Comparison of ENCODE assay signal across 8 cellular contexts in genomic region chrX:12894074-12894691, GRCh38. TPM values are rescaled to one million over a fixed set of nuclear protein-coding genes. Genes with fewer than 3 reads are reported as not detected.
DNase-seq lines count a peak whose midpoint lies in the region; ATAC-seq, FAIRE-seq and TF ChIP-seq lines count a peak whose summit lies in the region.

No MANE protein-coding gene starts in this region.

- TF ChIP-seq POLR2A in endothelial cell of umbilical vein (IDR thresholded peaks at IDR 0.05; ENCODE audit: low read depth, low read length) = no peak

- no peaks in the 10 kb centered on the region for H3K9me1 ChIP-seq in endothelial cell of umbilical vein (replicated peaks; ENCODE audit: control insufficient read depth, extremely low read depth, insufficient read depth, low read length)

- POLR2A ChIA-PET in endothelial cell of umbilical vein (lab: Charles Lee) = no interaction called here

- H3K4me1 Mint-ChIP-seq in osteocyte (ENCODE audit: unreplicated experiment) = no peaks in the 10 kb centered on the region

- intact Hi-C loops in endothelial cell of umbilical vein (cut with micrococcal nuclease) = loop anchor here (1.0 kb wide), 2 partner anchors 80 to 192 kb away; no protein-coding TSS in a partner anchor

- H3K4me3 ChIP-seq in DOHH2 (ENCODE audit: low read length) (peak overlapping the region; percentile 33), Loucy (ENCODE audit: low read length, poor library complexity, severe bottlenecking) (no peak overlapping the region), endothelial cell of umbilical vein (replicated peaks in 1 of 3; ENCODE audit: insufficient read depth in 1 of 3, low read depth in 1 of 3, low read length in 3 of 3) (no peak overlapping the region)

- H3K27ac ChIP-seq in DOHH2 (ENCODE audit: low read depth, low read length) = no peak overlapping the region
- H3K27ac ChIP-seq in endothelial cell of umbilical vein (ENCODE audit: insufficient read depth, low read depth, low read length) = no peak overlapping the region

- no peak overlapping the region for H3K27ac Mint-ChIP-seq in osteocyte (ENCODE audit: unreplicated experiment)

- H3K36me3 ChIP-seq in DOHH2 (ENCODE audit: control insufficient read depth, low read length) = peaks cover 11% of the 10 kb centered on the region
- no peaks in the 10 kb centered on the region for H3K36me3 ChIP-seq in Loucy (ENCODE audit: insufficient read depth, low read length)
- no peaks in the 10 kb centered on the region for H3K36me3 ChIP-seq in endothelial cell of umbilical vein (ENCODE audit: control insufficient read depth in 2 of 2, extremely low read depth in 1 of 2, insufficient read depth in 2 of 2, low read length in 2 of 2)

- ATAC-seq in GM18907 (IDR thresholded peaks at IDR 0.05; ENCODE audit: unreplicated experiment) = no peak
- ATAC-seq in HG03159 (IDR thresholded peaks at IDR 0.05; ENCODE audit: unreplicated experiment) = no peak
- no peak for ATAC-seq in GM21717 (IDR thresholded peaks at IDR 0.05; ENCODE audit: unreplicated experiment)

- no peak for FAIRE-seq in endothelial cell of umbilical vein (lab: Jason Lieb, UNC)

- H3K9me2 ChIP-seq in DOHH2 (replicated peaks; ENCODE audit: control insufficient read depth, low read length) (no peaks in the 10 kb centered on the region), Loucy (replicated peaks; ENCODE audit: low read depth, low read length) (no peaks in the 10 kb centered on the region)

- no peaks in the 10 kb centered on the region for H3K79me2 ChIP-seq in DOHH2 (ENCODE audit: control insufficient read depth, low read length)
- H3K79me2 ChIP-seq in Loucy (ENCODE audit: insufficient read depth, low read length) = no peaks in the 10 kb centered on the region
- H3K79me2 ChIP-seq in endothelial cell of umbilical vein (ENCODE audit: control insufficient read depth, insufficient read depth, low read length) = no peaks in the 10 kb centered on the region

- no peaks in the 10 kb centered on the region for H3K27me3 Mint-ChIP-seq in osteocyte (ENCODE audit: unreplicated experiment)

- no peak overlapping the region for H3K4me3 Mint-ChIP-seq in osteocyte (ENCODE audit: unreplicated experiment)

- H3K9ac ChIP-seq in Loucy (ENCODE audit: low read depth, low read length, poor library complexity, severe bottlenecking) (no peak overlapping the region), endothelial cell of umbilical vein (replicated peaks; ENCODE audit: extremely low read depth, insufficient read depth, low read length) (no peak overlapping the region)

- H2AFZ ChIP-seq in Loucy (ENCODE audit: low read length) (no peak overlapping the region), endothelial cell of umbilical vein (ENCODE audit: low read depth, low read length) (no peak overlapping the region)

- H3K4me1 ChIP-seq in DOHH2 (ENCODE audit: control insufficient read depth, low read length) (peaks cover 51% of the 10 kb centered on the region), Loucy (ENCODE audit: insufficient read depth, low read length, poor library complexity, severe bottlenecking) (no peaks in the 10 kb centered on the region), endothelial cell of umbilical vein (ENCODE audit: control insufficient read depth, extremely low read depth, insufficient read depth, low read length) (peaks cover 2% of the 10 kb centered on the region)

- dilution Hi-C loops in endothelial cell of umbilical vein (cut with MboI; ENCODE audit: extremely low pct_ligation_motif_present, low sequenced_read_pairs) = no loop called here

- TF ChIP-seq CTCF in DOHH2 (IDR thresholded peaks at IDR 0.05; ENCODE audit: low read depth, low read length, poor library complexity, severe bottlenecking) = peak; percentile 74
- peak; percentile 71 for TF ChIP-seq CTCF in Loucy (conservative IDR thresholded peaks at IDR 0.05; ENCODE audit: low read length)
- TF ChIP-seq CTCF in endothelial cell of umbilical vein (IDR thresholded peaks at IDR 0.05; ENCODE audit: extremely low read depth in 1 of 2, insufficient read depth in 1 of 2, low read depth in 1 of 2, low read length in 2 of 2) = peak; percentile 52 to 65
- peak; percentile 63 for TF ChIP-seq CTCF in osteocyte (IDR thresholded peaks at IDR 0.05)

- no peaks in the 10 kb centered on the region for H3K36me3 Mint-ChIP-seq in osteocyte (ENCODE audit: unreplicated experiment)

- no TSS peak for BruUV-seq in endothelial cell of umbilical vein (replicated peaks; lab: Mats Ljungman, UMichigan)

- H3K27me3 ChIP-seq in DOHH2 (ENCODE audit: control insufficient read depth, low read length) (no peaks in the 10 kb centered on the region), Loucy (ENCODE audit: insufficient read depth, low read length, poor library complexity, severe bottlenecking) (no peaks in the 10 kb centered on the region), endothelial cell of umbilical vein (ENCODE audit: control insufficient read depth in 2 of 2, insufficient read depth in 2 of 2, low read length in 2 of 2) (peaks cover 0 to 2% of the 10 kb centered on the region in 2 experiments)

- DNase-seq in activated CD4-positive, alpha-beta T cell treated with anti-CD3 and anti-CD28 coated beads, Interleukin-2, amount 50 U/mL, for 4 hours = peak; percentile 23 to 35
- DNase-seq in endothelial cell of umbilical vein (ENCODE audit: low read depth, low spot score) = peak; percentile 38
- no peak for DNase-seq in osteocyte (ENCODE audit: extremely low spot score, unreplicated experiment)

- H3F3A ChIP-seq in DOHH2 (ENCODE audit: control insufficient read depth, insufficient read depth) = peaks cover 3% of the 10 kb centered on the region; the same call in 1 of the 2 replicates
- H3F3A ChIP-seq in Loucy (ENCODE audit: low read depth) = no peaks in the 10 kb centered on the region

- H3K9me3 ChIP-seq in DOHH2 (ENCODE audit: control insufficient read depth, insufficient read depth, low read length) (no peaks in the 10 kb centered on the region), Loucy (ENCODE audit: insufficient read depth, low read depth, low read length) (no peaks in the 10 kb centered on the region), endothelial cell of umbilical vein (replicated peaks; ENCODE audit: control insufficient read depth, insufficient read depth, low read length) (no peaks in the 10 kb centered on the region)

- H3K9me3 Mint-ChIP-seq in osteocyte (ENCODE audit: unreplicated experiment) = peaks cover 7% of the 10 kb centered on the region

- peak overlapping the region; percentile 67 for H3K4me2 ChIP-seq in DOHH2 (ENCODE audit: low read length)
- H3K4me2 ChIP-seq in Loucy (ENCODE audit: low read depth, low read length, poor library complexity, severe bottlenecking) = no peak overlapping the region
- H3K4me2 ChIP-seq in endothelial cell of umbilical vein (ENCODE audit: insufficient read depth, low read length) = no peak overlapping the region

- no peaks in the 10 kb centered on the region for H4K20me1 ChIP-seq in DOHH2 (ENCODE audit: control insufficient read depth, insufficient read depth, low read depth, low read length)
- H4K20me1 ChIP-seq in Loucy (ENCODE audit: insufficient read depth, low read length, poor library complexity, severe bottlenecking) = no peaks in the 10 kb centered on the region
- no peaks in the 10 kb centered on the region for H4K20me1 ChIP-seq in endothelial cell of umbilical vein (replicated peaks; ENCODE audit: control insufficient read depth, extremely low read depth, insufficient read depth, low read length)

- CTCF ChIA-PET in endothelial cell of umbilical vein (lab: Charles Lee) = interaction anchor here (1.6 to 3.4 kb wide), 3 partner anchors 10 to 80 kb away, joined by 5 to 35 read pairs (median 17); no protein-coding TSS in a partner anchor

TF ChIP-seq in endothelial cell of umbilical vein, 7 proteins besides CTCF, POLR2A, EP300 and RAD21:
- TF ChIP-seq FOS (IDR thresholded peaks at IDR 0.05; ENCODE audit: borderline replicate concordance, insufficient read depth, low read length) (no peak), MYC (IDR thresholded peaks at IDR 0.05; ENCODE audit: low read depth, low read length) (no peak), JUN (IDR thresholded peaks at IDR 0.05; ENCODE audit: borderline replicate concordance, insufficient read depth, insufficient read length, low read depth) (no peak), GATA2 (IDR thresholded peaks at IDR 0.05; ENCODE audit: insufficient read depth, insufficient read length, low read depth, low read length) (no peak), MAX (IDR thresholded peaks at IDR 0.05; ENCODE audit: insufficient read depth, insufficient read length) (no peak), POLR2AphosphoS5 (IDR thresholded peaks at IDR 0.05; ENCODE audit: insufficient read depth, low read depth, low read length) (no peak), EZH2 (IDR thresholded peaks at IDR 0.05; ENCODE audit: borderline replicate concordance, low read depth, low read length, severe bottlenecking) (no peak)

RNA-seq across cellular contexts. Expression of gene TLR8, which starts 12.2 kb away (rescaled TPM):
- total RNA-seq in endothelial cell of umbilical vein = not detected in 2 replicates
- not detected in 2 replicates for polyA plus RNA-seq in endothelial cell of umbilical vein
- polyA plus RNA-seq in endothelial cell of umbilical vein (2011; cell fraction: cytosol; rRNA removed) = not detected in 2 replicates
- not detected in 2 replicates for polyA plus RNA-seq in endothelial cell of umbilical vein (2011; cell fraction: nucleus; rRNA removed)
- not detected in 2 replicates for polyA plus RNA-seq in endothelial cell of umbilical vein (2012)
- polyA minus RNA-seq in endothelial cell of umbilical vein = not detected in 2 replicates
- polyA minus RNA-seq in endothelial cell of umbilical vein (2011; cell fraction: cytosol; rRNA and poly(A)+ RNA removed) = not detected
- polyA minus RNA-seq in endothelial cell of umbilical vein (2011; cell fraction: nucleus; rRNA and poly(A)+ RNA removed) = not detected in 2 replicates
- not detected in 2 replicates for total RNA-seq in osteocyte

RNA-seq across cellular contexts. Expression of gene TLR7, which starts 27.3 kb away (rescaled TPM):
- total RNA-seq in endothelial cell of umbilical vein (not detected in 2 replicates), osteocyte (not detected in 2 replicates)
- not detected in 2 replicates for polyA plus RNA-seq in endothelial cell of umbilical vein
- polyA plus RNA-seq in endothelial cell of umbilical vein (2011; cell fraction: cytosol; rRNA removed) = not detected in 2 replicates
- not detected in 2 replicates for polyA plus RNA-seq in endothelial cell of umbilical vein (2011; cell fraction: nucleus; rRNA removed)
- not detected in 2 replicates for polyA plus RNA-seq in endothelial cell of umbilical vein (2012)
- polyA minus RNA-seq in endothelial cell of umbilical vein = not detected in 2 replicates
- polyA minus RNA-seq in endothelial cell of umbilical vein (2011; cell fraction: cytosol; rRNA and poly(A)+ RNA removed) = not detected
- polyA minus RNA-seq in endothelial cell of umbilical vein (2011; cell fraction: nucleus; rRNA and poly(A)+ RNA removed) = not detected in 2 replicates
